8 cellular contexts compared by ENCODE assay signal in genomic region chr1:181038399-181038873, GRCh38. TPM values are rescaled to one million over a fixed set of nuclear protein-coding genes. Genes with fewer than 3 reads are reported as not detected.
DNase-seq lines count a peak whose midpoint lies in the region; ATAC-seq and TF ChIP-seq lines count a peak whose summit lies in the region.

No MANE protein-coding gene starts in this region.

- intact Hi-C loops in prostate gland (cut with DNase I): loop anchor here (5.0 to 10.0 kb wide), 2 partner anchors 104 to 986 kb away; no protein-coding TSS in a partner anchor

- no peaks in the 10 kb centered on the region for H3K4me1 ChIP-seq in BE2C
- peaks cover 59% of the 10 kb centered on the region for H3K4me1 ChIP-seq in Loucy (ENCODE audit: insufficient read depth, low read length, poor library complexity, severe bottlenecking)
- H3K4me1 ChIP-seq in gastroesophageal sphincter: peaks cover under 1 to 60% (median 11%) of the 10 kb centered on the region in 3 donors
- peaks cover under 1% of the 10 kb centered on the region for H3K4me1 ChIP-seq in prostate gland (replicated peaks)

- H3K9me2 ChIP-seq in Loucy (replicated peaks; ENCODE audit: low read depth, low read length): no peaks in the 10 kb centered on the region

- no peaks in the 10 kb centered on the region for H3K27me3 ChIP-seq in BE2C
- H3K27me3 ChIP-seq in Loucy (ENCODE audit: insufficient read depth, low read length, poor library complexity, severe bottlenecking): no peaks in the 10 kb centered on the region
- H3K27me3 ChIP-seq in gastroesophageal sphincter: no peaks in the 10 kb centered on the region
- H3K27me3 ChIP-seq in prostate gland (replicated peaks; ENCODE audit: insufficient read depth): no peaks in the 10 kb centered on the region

- no peak overlapping the region for H2AFZ ChIP-seq in Loucy (ENCODE audit: low read length)

- peaks cover 28% of the 10 kb centered on the region for H3K79me2 ChIP-seq in Loucy (ENCODE audit: insufficient read depth, low read length)

- H3K27ac ChIP-seq in gastroesophageal sphincter: no peak overlapping the region
- no peak overlapping the region for H3K27ac ChIP-seq in prostate gland

- H3K9ac ChIP-seq in Loucy (ENCODE audit: low read depth, low read length, poor library complexity, severe bottlenecking): no peak overlapping the region

- TF ChIP-seq POLR2A in gastroesophageal sphincter (IDR thresholded peaks at IDR 0.05): no peak
- no peak for TF ChIP-seq POLR2A in prostate gland (IDR thresholded peaks at IDR 0.05)

- peak; percentile 75 for DNase-seq in BE2C
- peak; percentile 78 for DNase-seq in RPMI8226
- DNase-seq in activated effector memory CD4-positive, alpha-beta T cell treated with Interleukin-2 at 50 U/mL for 16 hours: peak; percentile 24
- DNase-seq in prostate gland (ENCODE audit: low spot score): peak; percentile 30

- WGBS in gastroesophageal sphincter (ENCODE audit: low coverage in 1 of 2), 2 donors: 60 to 91% methylated on average over 1 to 4 of the region's 5 CpGs
- 83% methylated on average over 5 of the region's 5 CpGs for WGBS in prostate gland

- H3K36me3 ChIP-seq in BE2C (no peaks in the 10 kb centered on the region), Loucy (ENCODE audit: insufficient read depth, low read length) (no peaks in the 10 kb centered on the region), gastroesophageal sphincter (peaks cover 0 to 15% of the 10 kb centered on the region in 2 donors), prostate gland (no peaks in the 10 kb centered on the region)

- peak overlapping the region; percentile 88 for H3K4me2 ChIP-seq in Loucy (ENCODE audit: low read depth, low read length, poor library complexity, severe bottlenecking)

- no peaks in the 10 kb centered on the region for H4K20me1 ChIP-seq in Loucy (ENCODE audit: insufficient read depth, low read length, poor library complexity, severe bottlenecking)

- TF ChIP-seq EP300 in gastroesophageal sphincter (IDR thresholded peaks at IDR 0.05): no peak

- H3K4me3 ChIP-seq in BE2C (ENCODE audit: low read depth, low read length) (no peak overlapping the region), Loucy (ENCODE audit: low read length, poor library complexity, severe bottlenecking) (no peak overlapping the region), gastroesophageal sphincter (no peak overlapping the region), prostate gland (no peak overlapping the region)

- peak; percentile 34 for ATAC-seq in GM19324 (IDR thresholded peaks at IDR 0.05; ENCODE audit: low FRiP score, unreplicated experiment)
- peak; percentile 52 for ATAC-seq in gastroesophageal sphincter
- no peak for ATAC-seq in GM19023 (IDR thresholded peaks at IDR 0.05; ENCODE audit: unreplicated experiment)

- H3F3A ChIP-seq in Loucy (ENCODE audit: low read depth): no peaks in the 10 kb centered on the region

- H3K9me3 ChIP-seq in BE2C: no peaks in the 10 kb centered on the region
- no peaks in the 10 kb centered on the region for H3K9me3 ChIP-seq in Loucy (ENCODE audit: insufficient read depth, low read depth, low read length)
- H3K9me3 ChIP-seq in gastroesophageal sphincter: no peaks in the 10 kb centered on the region
- H3K9me3 ChIP-seq in prostate gland: no peaks in the 10 kb centered on the region

- TF ChIP-seq CTCF in BE2C (IDR thresholded peaks at IDR 0.05; ENCODE audit: low read depth, low read length): peak; percentile 88
- peak; percentile 87 for TF ChIP-seq CTCF in Loucy (conservative IDR thresholded peaks at IDR 0.05; ENCODE audit: low read length)
- peak in 3 of 4 experiments; percentile 59 to 74 (median 72) for TF ChIP-seq CTCF in gastroesophageal sphincter (IDR thresholded peaks at IDR 0.05)
- TF ChIP-seq CTCF in prostate gland (IDR thresholded peaks at IDR 0.05): peak in 3 of 4 experiments; percentile 51 to 64 (median 62)

RNA-seq across cellular contexts. Expression of gene MR1, which starts 4.7 kb away (rescaled TPM):
- polyA plus RNA-seq in BE2C (2012; ENCODE audit: insufficient read depth, insufficient read length, low read depth): 0.28 TPM
- total RNA-seq in gastroesophageal sphincter (10 to 100 TPM; 15.3 to 19.8 (median 18.2) TPM), prostate gland (10 to 100 TPM; 14.3 to 17.5 TPM)

RNA-seq across cellular contexts. Expression of gene STX6, which starts 15.8 kb away (rescaled TPM):
- polyA plus RNA-seq in BE2C (2012; ENCODE audit: insufficient read depth, insufficient read length, low read depth): 22.1 TPM
- 10 to 100 TPM; 16.3 to 36.3 (median 24.6) TPM for total RNA-seq in gastroesophageal sphincter
- 10 to 100 TPM; 22.8 to 28.1 TPM for total RNA-seq in prostate gland

RNA-seq across cellular contexts. Expression of gene IER5, which starts 50.1 kb away (rescaled TPM):
- 9.9 TPM for polyA plus RNA-seq in BE2C (2012; ENCODE audit: insufficient read depth, insufficient read length, low read depth)
- total RNA-seq in gastroesophageal sphincter: 10 to 100 TPM; 10.7 to 16.7 (median 14.9) TPM
- total RNA-seq in prostate gland: 10 to 100 TPM; 10.3 to 14.3 TPM

Comparison
In these comparisons a context has a peak if more than half of its experiments do, and no peak if none do; other contexts are left out.
1. DNase-seq: peak in every context shown above with its lines; median percentile 78 in RPMI8226; 75 in BE2C; 30 in prostate gland; 24 in activated effector memory CD4-positive, alpha-beta T cell treated with Interleukin-2 at 50 U/mL for 16 hours.